ENCODE assay signal across 18 cellular contexts in the genomic region with DNA sequence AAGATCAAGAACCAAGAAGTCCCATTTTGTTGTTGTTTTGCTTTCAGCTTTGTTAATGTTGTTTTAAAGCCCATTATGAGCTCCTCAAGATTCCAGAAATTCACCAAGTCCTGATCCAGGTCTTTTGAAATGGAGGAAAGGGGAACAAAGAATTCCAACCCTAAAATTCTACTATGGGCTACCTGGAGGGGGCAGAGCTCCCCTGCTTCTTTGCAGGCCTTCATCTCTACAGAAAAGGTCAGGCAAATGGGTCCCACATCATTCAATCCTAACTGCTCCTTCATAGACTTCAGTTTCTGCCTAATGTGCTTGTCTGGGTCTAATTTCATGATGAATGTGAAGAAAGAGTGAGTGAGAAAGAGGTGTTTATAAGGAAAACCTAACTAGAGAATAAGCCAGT.
DNase-seq lines count a peak whose midpoint lies in the region; ATAC-seq, FAIRE-seq and TF ChIP-seq lines count a peak whose summit lies in the region.
"Had no signal": no experiment of that assay in that cellular context is flagged by ENCODE, and none has a peak within 500 bp of the region (broad histone marks: within the 10 kb centered on the region; RNA-seq: fewer than 3 reads in every experiment).

No MANE protein-coding gene starts in this region.

- no peak overlapping the region for H3K9ac ChIP-seq in HepG2 (ENCODE audit: insufficient read depth, low read depth, low read length)
- no peak overlapping the region for H3K9ac ChIP-seq in H9 (ENCODE audit: extremely low read depth, insufficient read length, low read length)
- H3K9ac ChIP-seq in endodermal cell (ENCODE audit: extremely low read depth, low read length, poor library complexity, severe bottlenecking) = no peak overlapping the region

- H3K36me3 ChIP-seq in HepG2 (replicated peaks in 1 of 2; ENCODE audit: control insufficient read depth in 1 of 2, insufficient read depth in 2 of 2, low read length in 2 of 2) (no peaks in the 10 kb centered on the region), right lobe of liver (no peaks in the 10 kb centered on the region), endodermal cell (ENCODE audit: control insufficient read depth, insufficient read depth, low read length) (no peaks in the 10 kb centered on the region)
- H3K36me3 ChIP-seq: HAP-1 had no signal

- no peak overlapping the region for H2AK5ac ChIP-seq in H9 (ENCODE audit: insufficient read length, low read length)

- ATAC-seq in HepG2 (no peak), right lobe of liver (no peak), GM19455 (IDR thresholded peaks at IDR 0.05; ENCODE audit: unreplicated experiment) (no peak), HG03280 (IDR thresholded peaks at IDR 0.05; ENCODE audit: unreplicated experiment) (no peak)
- ATAC-seq: GM12878 had no signal

- H4K5ac ChIP-seq in H9 (ENCODE audit: insufficient read length, low read depth, low read length) = no peak overlapping the region

- H2BK20ac ChIP-seq in H9 (ENCODE audit: low read depth, low read length, poor library complexity, severe bottlenecking) = no peak overlapping the region

- H3K4me1 ChIP-seq in HepG2 (ENCODE audit: insufficient read depth, low read length) (no peaks in the 10 kb centered on the region), right lobe of liver (no peaks in the 10 kb centered on the region), H9 (ENCODE audit: insufficient read depth, low read length) (no peaks in the 10 kb centered on the region), endodermal cell (ENCODE audit: control insufficient read depth, insufficient read depth, low read length) (no peaks in the 10 kb centered on the region)

- H3K79me1 ChIP-seq in H9 (ENCODE audit: insufficient read depth, low read depth, low read length, poor library complexity, severe bottlenecking) = no peaks in the 10 kb centered on the region

- peaks cover 3 to 7% of the 10 kb centered on the region in 2 experiments; a peak in 3 of 4 replicates for H3K4me1 Mint-ChIP-seq in H9
- no peaks in the 10 kb centered on the region for H3K4me1 Mint-ChIP-seq in endodermal cell
- H3K4me1 Mint-ChIP-seq: CD4-positive, alpha-beta memory T cell had no signal

- H3K9me3 Mint-ChIP-seq in H9 = no peaks in the 10 kb centered on the region
- H3K9me3 Mint-ChIP-seq in endodermal cell = no peaks in the 10 kb centered on the region

- H3K9me3 ChIP-seq in HepG2 (ENCODE audit: low read length) = no peaks in the 10 kb centered on the region
- H3K9me3 ChIP-seq in right lobe of liver = no peaks in the 10 kb centered on the region
- H3K9me3 ChIP-seq in H9 (ENCODE audit: control insufficient read depth, low read depth, low read length) = no peaks in the 10 kb centered on the region
- H3K9me3 ChIP-seq in endodermal cell (ENCODE audit: control insufficient read depth, low read length) = no peaks in the 10 kb centered on the region
- H3K9me3 ChIP-seq: HAP-1 had no signal

- no peak overlapping the region for H3K4me3 ChIP-seq in HepG2 (replicated peaks in 1 of 3; ENCODE audit: insufficient read depth in 1 of 3, low read depth in 2 of 3, low read length in 3 of 3)
- H3K4me3 ChIP-seq in right lobe of liver = no peak overlapping the region
- no peak overlapping the region for H3K4me3 ChIP-seq in endodermal cell (ENCODE audit: low read length)
- H3K4me3 ChIP-seq: GM12878, HAP-1 had no signal

- POLR2A ChIA-PET in HepG2 (lab: Yijun Ruan, JAX) = no interaction called here

- no TSS peak for BruUV-seq in HepG2 (replicated peaks; lab: Mats Ljungman, UMichigan)

- H2BK12ac ChIP-seq in H9 (ENCODE audit: insufficient read length, low read depth, low read length) = no peak overlapping the region

- in situ Hi-C loops in HepG2 (cut with HindIII; ENCODE audit: extremely low pct_ligation_motif_present, low pct_unique_long_range_greater_than_20kb) = no loop called here

- H2BK5ac ChIP-seq in H9 (ENCODE audit: insufficient read length, low read length) = no peak overlapping the region

- H2BK120ac ChIP-seq in H9 (ENCODE audit: low read depth, low read length, poor library complexity, severe bottlenecking) = no peak overlapping the region

- H4K8ac ChIP-seq in H9 (replicated peaks; ENCODE audit: insufficient read length, low read depth, low read length) = no peak overlapping the region

- H4K91ac ChIP-seq in H9 (ENCODE audit: insufficient read length, low read depth, low read length) = no peak overlapping the region

- H3K27me3 Mint-ChIP-seq in H9 (ENCODE audit: low read depth) (no peaks in the 10 kb centered on the region), endodermal cell (ENCODE audit: insufficient read depth) (peaks cover 2% of the 10 kb centered on the region)
- H3K27me3 Mint-ChIP-seq: CD4-positive, alpha-beta memory T cell had no signal

- H2BK15ac ChIP-seq in H9 (ENCODE audit: low read depth, low read length) = no peak overlapping the region

- TF ChIP-seq CTCF in HepG2 (CRISPR knock-in tag; IDR thresholded peaks at IDR 0.05) = no peak
- TF ChIP-seq CTCF in right lobe of liver (IDR thresholded peaks at IDR 0.05) = no peak
- peak; percentile 40; the same call in 2 of the 3 replicates for TF ChIP-seq CTCF in H9 (conservative IDR thresholded peaks at IDR 0.05)
- peak; percentile 41 for TF ChIP-seq CTCF in endodermal cell (conservative IDR thresholded peaks at IDR 0.05)

- H3K4me2 ChIP-seq in HepG2 (ENCODE audit: low read depth, low read length) = no peak overlapping the region
- no peak overlapping the region for H3K4me2 ChIP-seq in H9 (ENCODE audit: insufficient read depth, insufficient read length, low read length)

- no peak for TF ChIP-seq POLR2A in HepG2 (IDR thresholded peaks at IDR 0.05; ENCODE audit: insufficient read depth in 1 of 2, low read depth in 2 of 2, low read length in 2 of 2)
- no peak for TF ChIP-seq POLR2A in right lobe of liver (IDR thresholded peaks at IDR 0.05)

- H3K27ac Mint-ChIP-seq in H9 (no peak overlapping the region), endodermal cell (no peak overlapping the region)
- H3K27ac Mint-ChIP-seq: CD4-positive, alpha-beta memory T cell; HFFc6 had no signal

- H3K23ac ChIP-seq in H9 (ENCODE audit: insufficient read length, low read depth, low read length) = no peak overlapping the region

- CTCF ChIA-PET in HepG2 (lab: Yijun Ruan, JAX; ENCODE audit: low intra/inter-chr PET ratio, low total read pairs) = no interaction called here

- H3K4ac ChIP-seq in H9 (ENCODE audit: low read depth, low read length) = no peak overlapping the region

- no peaks in the 10 kb centered on the region for H3K79me2 ChIP-seq in HepG2 (ENCODE audit: insufficient read depth, low read length)
- H3K79me2 ChIP-seq in H9 (ENCODE audit: insufficient read depth, low read length) = no peaks in the 10 kb centered on the region

- no peak for DNase-seq in HepG2 (ENCODE audit: low spot score)
- DNase-seq in right lobe of liver = no peak
- DNase-seq in H9 = no peak
- DNase-seq in endodermal cell = no peak
- DNase-seq: C1 segment of cervical spinal cord; Calu3; CD4-positive, alpha-beta memory T cell; COR-L47; DMS79; EL; GDM1; GOT3; HFFc6 had no signal

- H3K36me3 Mint-ChIP-seq in H9 (ENCODE audit: insufficient read depth in 1 of 3, low read depth in 3 of 3) (no peaks in the 10 kb centered on the region), endodermal cell (ENCODE audit: low read depth) (no peaks in the 10 kb centered on the region)
- H3K36me3 Mint-ChIP-seq: CD4-positive, alpha-beta memory T cell had no signal

- H3K18ac ChIP-seq in H9 (ENCODE audit: insufficient read length, low read depth, low read length) = no peak overlapping the region

- no peak for TF ChIP-seq EP300 in HepG2 (IDR thresholded peaks at IDR 0.05; ENCODE audit: low read depth in 2 of 2, low read length in 2 of 2)
- TF ChIP-seq EP300 in HepG2 (CRISPR knock-in tag; IDR thresholded peaks at IDR 0.05; ENCODE audit: borderline replicate concordance) = no peak

- TF ChIP-seq RAD21 in HepG2 (CRISPR knock-in tag; IDR thresholded peaks at IDR 0.05) = no peak

- H3K27me3 ChIP-seq in HepG2 (ENCODE audit: control insufficient read depth in 1 of 2, insufficient read depth in 2 of 2, low read length in 2 of 2) (no peaks in the 10 kb centered on the region; a peak in 1 of 5 replicates), right lobe of liver (no peaks in the 10 kb centered on the region), H9 (ENCODE audit: insufficient read depth, low read length) (no peaks in the 10 kb centered on the region), endodermal cell (ENCODE audit: control insufficient read depth, insufficient read depth, low read length, poor library complexity, severe bottlenecking) (peaks cover 13% of the 10 kb centered on the region)

- H3K14ac ChIP-seq in H9 (ENCODE audit: insufficient read depth, low read length) = no peak overlapping the region

- H3K56ac ChIP-seq in H9 (ENCODE audit: insufficient read length, low read depth, low read length) = no peak overlapping the region

- H3T11ph ChIP-seq in H9 (ENCODE audit: low read length) = no peak overlapping the region

- no peak overlapping the region for H3K4me3 Mint-ChIP-seq in H9
- no peak overlapping the region for H3K4me3 Mint-ChIP-seq in endodermal cell
- H3K4me3 Mint-ChIP-seq: CD4-positive, alpha-beta memory T cell; HFFc6 had no signal

- no peaks in the 10 kb centered on the region for H4K20me1 ChIP-seq in HepG2 (ENCODE audit: insufficient read depth, low read length)
- H4K20me1 ChIP-seq in H9 (ENCODE audit: control insufficient read depth, insufficient read depth, insufficient read length) = no peaks in the 10 kb centered on the region

- H3K27ac ChIP-seq in HepG2 (ENCODE audit: extremely low read length, insufficient read depth, low read length) (no peak overlapping the region), right lobe of liver (no peak overlapping the region), H9 (ENCODE audit: insufficient read length, low read depth, low read length) (no peak overlapping the region), endodermal cell (ENCODE audit: low read depth, low read length) (no peak overlapping the region)

- no peak for FAIRE-seq in HepG2 (lab: Jason Lieb, UNC)
- FAIRE-seq: GM12878, GM19239 had no signal

- H2AFZ ChIP-seq in HepG2 (ENCODE audit: low read length) = no peak overlapping the region
- H2AFZ ChIP-seq in H9 (ENCODE audit: low read length) = no peak overlapping the region

- no peaks in the 10 kb centered on the region for H3K23me2 ChIP-seq in H9 (ENCODE audit: insufficient read length, low read depth, low read length, poor library complexity, severe bottlenecking)

- intact Hi-C loops in HepG2 (cut with micrococcal nuclease; ENCODE audit: unreplicated experiment) = no loop called here
- intact Hi-C loops in right lobe of liver (cut with DNase I) = no loop called here

Comparison
In these comparisons a context has a peak if more than half of its experiments do, and no peak if none do; other contexts are left out.
1. CTCF ChIP-seq: peak in H9 (single experiment) and endodermal cell (single experiment); none in HepG2 (single experiment) and right lobe of liver (0 of 4).